ENCODE assay signal across 1 cellular context in genomic region chr1:221543529-221544120, GRCh38.
TF ChIP-seq lines count a peak whose summit lies in the region.

No MANE protein-coding gene starts in this region.

TF ChIP-seq in K562, 482 proteins besides CTCF, POLR2A, EP300 and RAD21 (continued from another document):
- 0 out of 2 replicates have a peak, but pooled peaks have one; percentile 3 for TF ChIP-seq TFE3 (CRISPR knock-in tag; IDR thresholded peaks at IDR 0.05)
